24 cellular contexts compared by ENCODE assay signal in genomic region chr4:31230579-31230978, GRCh38.
DNase-seq lines count a peak whose midpoint lies in the region; ATAC-seq, FAIRE-seq and TF ChIP-seq lines count a peak whose summit lies in the region.
"Had no signal": no experiment of that assay in that cellular context is flagged by ENCODE, and none has a peak within 500 bp of the region (broad histone marks: within the 10 kb centered on the region; RNA-seq: fewer than 3 reads in every experiment).

No MANE protein-coding gene starts in this region.

- H3K4me1 ChIP-seq in H1 (replicated peaks in 1 of 4; ENCODE audit: control insufficient read depth in 3 of 4, insufficient read depth in 4 of 4, low read length in 3 of 4) = no peaks in the 10 kb centered on the region
- H3K4me1 ChIP-seq: BE2C, BLaER1 had no signal

- no peak overlapping the region for H3K56ac ChIP-seq in H1 (replicated peaks; ENCODE audit: insufficient read length, low read depth, low read length)

- POLR2A ChIA-PET in H1 (lab: Charles Lee; ENCODE audit: partially characterized antibody) (no interaction called here), GM10248 (lab: Yijun Ruan, JAX) (no interaction called here)

- H3K4me2 ChIP-seq in H1 (ENCODE audit: insufficient read depth in 1 of 2, low read depth in 2 of 2, low read length in 2 of 2) = no peak overlapping the region
- H3K4me2 ChIP-seq: BLaER1 had no signal

- H3K9me3 ChIP-seq in H1 (ENCODE audit: insufficient read depth in 2 of 2, low read depth in 1 of 2, low read length in 1 of 2) = no peaks in the 10 kb centered on the region
- H3K9me3 ChIP-seq: BE2C, BLaER1 had no signal

- H2BK15ac ChIP-seq in H1 (ENCODE audit: low read length) = no peak overlapping the region

- H4K8ac ChIP-seq in H1 (ENCODE audit: extremely low read depth, insufficient read depth, low read length) = no peak overlapping the region

- TF ChIP-seq RAD21 in H1 (IDR thresholded peaks at IDR 0.05 in 1 of 2, conservative IDR thresholded peaks at IDR 0.05 in 1 of 2; ENCODE audit: low read depth in 2 of 2, low read length in 2 of 2) = no peak

- no peak overlapping the region for H3K23ac ChIP-seq in H1 (ENCODE audit: insufficient read length)

- H4K91ac ChIP-seq in H1 (replicated peaks; ENCODE audit: insufficient read length, low read length) = no peak overlapping the region

- no peak overlapping the region for H2AK5ac ChIP-seq in H1 (ENCODE audit: low read depth, low read length)

- ATAC-seq in GM19035 (IDR thresholded peaks at IDR 0.05; ENCODE audit: unreplicated experiment) = no peak
- ATAC-seq in HG02840 (IDR thresholded peaks at IDR 0.05; ENCODE audit: low FRiP score, unreplicated experiment) = no peak

- no peaks in the 10 kb centered on the region for H3K23me2 ChIP-seq in H1 (ENCODE audit: low read depth, low read length)

- H3K4me3 ChIP-seq in H1 (ENCODE audit: extremely low read depth in 1 of 4, insufficient read depth in 2 of 4, low read depth in 3 of 4, low read length in 4 of 4) = no peak overlapping the region
- H3K4me3 ChIP-seq: BLaER1 had no signal

- no peak overlapping the region for H3K4ac ChIP-seq in H1 (replicated peaks; ENCODE audit: insufficient read length, low read depth, low read length)

- H3K18ac ChIP-seq in H1 (ENCODE audit: extremely low read depth, low read length) = no peak overlapping the region

- H4K20me1 ChIP-seq in H1 (replicated peaks in 1 of 2; ENCODE audit: control insufficient read depth in 1 of 2, insufficient read depth in 2 of 2, low read length in 2 of 2) = no peaks in the 10 kb centered on the region
- H4K20me1 ChIP-seq: BLaER1 had no signal

- no peaks in the 10 kb centered on the region for H3K79me1 ChIP-seq in H1 (ENCODE audit: low read depth, low read length)

- H4K5ac ChIP-seq in H1 (ENCODE audit: insufficient read length, low read depth, low read length) = no peak overlapping the region

- no peak overlapping the region for H3K9ac ChIP-seq in H1 (replicated peaks in 1 of 4; ENCODE audit: extremely low read depth in 1 of 4, low read depth in 3 of 4, low read length in 3 of 4)
- H3K9ac ChIP-seq: BLaER1 had no signal

- no peaks in the 10 kb centered on the region for H3K79me2 ChIP-seq in H1 (ENCODE audit: control insufficient read depth in 1 of 2, insufficient read depth in 2 of 2, low read length in 2 of 2)

- no peak for FAIRE-seq in H1 (lab: Jason Lieb, UNC)
- FAIRE-seq: A204.1, GM12891, GM19239 had no signal

- no peak overlapping the region for H3K14ac ChIP-seq in H1 (ENCODE audit: insufficient read length)

- H3K27ac ChIP-seq in H1 (ENCODE audit: low read depth, low read length) = no peak overlapping the region
- H3K27ac ChIP-seq: BLaER1 had no signal

- H2BK12ac ChIP-seq in H1 (ENCODE audit: low read depth, low read length) = no peak overlapping the region

- TF ChIP-seq EP300 in H1 (IDR thresholded peaks at IDR 0.05; ENCODE audit: borderline replicate concordance in 1 of 2, low read depth in 2 of 2, low read length in 2 of 2) = no peak

- H2AFZ ChIP-seq in H1 (ENCODE audit: low read length) = 0 out of 2 replicates have a peak overlapping the region, but pooled peaks have one; percentile 17

- no peak for TF ChIP-seq CTCF in H1 (IDR thresholded peaks at IDR 0.05; ENCODE audit: control extremely low read depth in 1 of 3, insufficient read depth in 1 of 3, low read depth in 1 of 3, low read length in 3 of 3)
- no peak for TF ChIP-seq CTCF in GM10248 (IDR thresholded peaks at IDR 0.05; ENCODE audit: control extremely low read depth, extremely low read depth, low read depth, missing control alignments)

- CTCF ChIA-PET in H1 (lab: Charles Lee; ENCODE audit: partially characterized antibody) (interaction anchor here (0.9 kb wide), 1 partner anchor 14 kb away, joined by 3 read pairs; no protein-coding TSS in a partner anchor), GM10248 (lab: Yijun Ruan, JAX) (no interaction called here)

- H3K36me3 ChIP-seq in H1 (ENCODE audit: control insufficient read depth in 2 of 4, insufficient read depth in 4 of 4, low read length in 3 of 4) = no peaks in the 10 kb centered on the region
- H3K36me3 ChIP-seq: BE2C, BLaER1 had no signal

- no peak overlapping the region for H2BK120ac ChIP-seq in H1 (replicated peaks; ENCODE audit: low read depth, low read length)

- WGBS in H1 (ENCODE audit: extremely low coverage in 1 of 2, insufficient coverage in 1 of 2, insufficient read length in 1 of 2, insufficient replicate concordance in 2 of 2, low coverage in 1 of 2, low lambda C conversion rate in 2 of 2, missing lambda C conversion rate in 1 of 2), 2 experiments = 96% methylated on average over 1 of the region's 1 CpG; no CpG with 5 or more reads in 1 of the 2 experiments

- H3K27me3 ChIP-seq in H1 (replicated peaks in 1 of 4; ENCODE audit: control insufficient read depth in 3 of 4, extremely low read depth in 1 of 4, insufficient read depth in 3 of 4, low read length in 3 of 4) = no peaks in the 10 kb centered on the region
- H3K27me3 ChIP-seq: BE2C, BLaER1 had no signal

- DNase-seq in SK-N-DZ (ENCODE audit: low spot score) = peak; percentile 84
- DNase-seq in H1 (ENCODE audit: low read depth in 1 of 2, low spot score in 2 of 2) = no peak
- DNase-seq in GM10248 (ENCODE audit: extremely low spot score) = no peak
- DNase-seq: 8988T; ACHN; BE2C; C1 segment of cervical spinal cord; CD4-positive, alpha-beta memory T cell; CD4-positive, CD25-positive, alpha-beta regulatory T cell; CD8-positive, alpha-beta memory T cell; COR-L47; DMS 273 treated with DMSO at 0.1 percent for 48 hours; DMS153; DMS53; DMS79; DND-41; EL; GDM1 had no signal

- H2BK20ac ChIP-seq in H1 (ENCODE audit: low read length) = no peak overlapping the region

- no peak overlapping the region for H2BK5ac ChIP-seq in H1 (ENCODE audit: low read depth, low read length)

- no peak for TF ChIP-seq POLR2A in H1 (IDR thresholded peaks at IDR 0.05; ENCODE audit: control extremely low read depth in 1 of 2, low read depth in 2 of 2, low read length in 2 of 2)

TF ChIP-seq in H1, 55 proteins besides CTCF, POLR2A, EP300 and RAD21:
- TF ChIP-seq POLR2AphosphoS5 (IDR thresholded peaks at IDR 0.05; ENCODE audit: low read depth, low read length) (no peak), TAF1 (IDR thresholded peaks at IDR 0.05; ENCODE audit: low read depth, low read length) (no peak), SP1 (IDR thresholded peaks at IDR 0.05; ENCODE audit: low read depth, low read length) (no peak), CBX5 (IDR thresholded peaks at IDR 0.05; ENCODE audit: low read depth, low read length) (no peak), SIX5 (IDR thresholded peaks at IDR 0.05; ENCODE audit: low read depth, low read length) (no peak), CBX8 (IDR thresholded peaks at IDR 0.05; ENCODE audit: borderline replicate concordance, low read depth, low read length) (no peak), USF2 (IDR thresholded peaks at IDR 0.05; ENCODE audit: low read length) (no peak), RBBP5 (IDR thresholded peaks at IDR 0.05; ENCODE audit: borderline replicate concordance, low read depth, low read length) (no peak), CHD1 (IDR thresholded peaks at IDR 0.05; ENCODE audit: low read depth, low read length) (no peak), JUN (IDR thresholded peaks at IDR 0.05; ENCODE audit: low read depth, low read length) (no peak), CREB1 (IDR thresholded peaks at IDR 0.05) (no peak), TBP (IDR thresholded peaks at IDR 0.05; ENCODE audit: low read depth, low read length) (no peak), RXRA (IDR thresholded peaks at IDR 0.05; ENCODE audit: insufficient read depth, low read depth, low read length) (no peak), TCF12 (IDR thresholded peaks at IDR 0.05; ENCODE audit: low read depth, low read length) (no peak)
- TF ChIP-seq, protein P1, sequence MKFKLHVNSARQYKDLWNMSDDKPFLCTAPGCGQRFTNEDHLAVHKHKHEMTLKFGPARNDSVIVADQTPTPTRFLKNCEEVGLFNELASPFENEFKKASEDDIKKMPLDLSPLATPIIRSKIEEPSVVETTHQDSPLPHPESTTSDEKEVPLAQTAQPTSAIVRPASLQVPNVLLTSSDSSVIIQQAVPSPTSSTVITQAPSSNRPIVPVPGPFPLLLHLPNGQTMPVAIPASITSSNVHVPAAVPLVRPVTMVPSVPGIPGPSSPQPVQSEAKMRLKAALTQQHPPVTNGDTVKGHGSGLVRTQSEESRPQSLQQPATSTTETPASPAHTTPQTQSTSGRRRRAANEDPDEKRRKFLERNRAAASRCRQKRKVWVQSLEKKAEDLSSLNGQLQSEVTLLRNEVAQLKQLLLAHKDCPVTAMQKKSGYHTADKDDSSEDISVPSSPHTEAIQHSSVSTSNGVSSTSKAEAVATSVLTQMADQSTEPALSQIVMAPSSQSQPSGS (IDR thresholded peaks at IDR 0.05; ENCODE audit: low read length) = no peak
